In the genomic region with DNA sequence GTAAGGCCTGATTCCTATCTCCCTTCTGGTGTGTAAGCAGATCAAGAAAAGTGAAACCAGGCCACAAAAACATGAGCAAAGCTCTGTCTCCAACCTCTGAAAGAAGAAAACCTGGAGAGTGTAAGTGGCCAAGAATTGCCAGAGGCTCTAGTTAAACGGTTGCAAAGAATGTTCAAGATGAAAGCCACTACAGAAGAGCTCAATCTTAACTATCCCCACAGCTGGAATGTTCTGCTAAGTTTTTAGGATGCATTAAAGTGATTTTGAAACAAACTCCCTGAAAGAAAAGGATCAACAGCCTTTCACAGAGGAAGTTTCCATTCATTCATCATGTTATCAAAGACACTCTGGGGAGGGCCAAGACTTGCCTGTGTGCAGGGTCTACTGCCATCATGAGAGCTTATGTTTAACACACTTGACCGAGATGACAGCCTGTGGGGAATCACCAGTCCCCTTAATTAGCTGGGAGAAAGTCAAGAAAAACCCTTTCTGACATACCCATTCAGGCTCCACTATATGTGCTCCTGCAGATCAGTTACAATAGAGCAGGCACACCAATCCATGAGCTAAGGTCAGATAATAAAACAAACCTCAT, we compare ENCODE assay signal across 35 cellular contexts.
DNase-seq lines count a peak whose midpoint lies in the region; ATAC-seq, FAIRE-seq and TF ChIP-seq lines count a peak whose summit lies in the region.
"Had no signal": no experiment of that assay in that cellular context is flagged by ENCODE, and none has a peak within 500 bp of the region (broad histone marks: within the 10 kb centered on the region; RNA-seq: fewer than 3 reads in every experiment).

No MANE protein-coding gene starts in this region.

- intact Hi-C loops in sciatic nerve (cut with DNase I), result no loop called here

- no peak overlapping the region for H2BK5ac ChIP-seq in mesenchymal stem cell (ENCODE audit: low read depth, low read length, poor library complexity, severe bottlenecking)

- peak; percentile 18 for DNase-seq in astrocyte (ENCODE audit: low read depth)
- peak; percentile 68 for DNase-seq in mesenchymal stem cell
- no peak for DNase-seq in sciatic nerve (ENCODE audit: low spot score)
- DNase-seq in H4 (ENCODE audit: low spot score), result no peak
- DNase-seq in urothelium cell line (ENCODE audit: low spot score), result no peak
- DNase-seq: activated B cell treated with CpG ODN at 0.5 μM for 24 hours; activated CD4-positive, alpha-beta T cell treated with anti-CD3 and anti-CD28 coated beads, Interleukin-2, amount 50 U/mL, for 1 hour; activated gamma-delta T cell treated with Interleukin-2 at 50 U/mL for 16 hours; activated T-cell treated with anti-CD3 and anti-CD28 coated beads, Interleukin-2, amount 50 U/mL, for 4 hours; brain microvascular endothelial cell; C1 segment of cervical spinal cord; Caco-2; colonic mucosa; effector memory CD8-positive, alpha-beta T cell; foreskin melanocyte; GF-D8; GOT3; natural killer cell; NCI-H1092; NCI-H187 treated with DMSO at 0.1 percent for 48 hours; NCI-H69; ovary; SJCRH30; stimulated activated CD4-positive, alpha-beta T cell treated with anti-CD3 and anti-CD28 coated beads, Interleukin-4, amount 100 ng/mL, for 4 hours; T1000; testis had no signal

- H2AK5ac ChIP-seq in mesenchymal stem cell (ENCODE audit: low read length, severe bottlenecking), result no peak overlapping the region

- peaks cover 5% of the 10 kb centered on the region for H3K4me1 Mint-ChIP-seq in astrocyte (ENCODE audit: low read depth, unreplicated experiment)
- H3K4me1 Mint-ChIP-seq: activated B cell treated with CpG ODN at 0.5 μM for 24 hours; IgD-negative memory B cell; natural killer cell; stimulated activated memory B cell treated with anti-CD40 and anti-IgM and Interleukin-4, amounts not matched to agents 10 μg/mL and 1 μg/mL and 100 μg/mL, for 72 hours had no signal

- no peak overlapping the region for H2BK15ac ChIP-seq in mesenchymal stem cell (ENCODE audit: low read depth, poor library complexity, severe bottlenecking)

- no peak for FAIRE-seq in astrocyte (lab: Jason Lieb, UNC)
- no peak for FAIRE-seq in urothelium cell line (lab: Jason Lieb, UNC)
- FAIRE-seq: GM18507, RCC 7860 had no signal

- no peaks in the 10 kb centered on the region for H3K9me3 Mint-ChIP-seq in astrocyte (ENCODE audit: unreplicated experiment)
- H3K9me3 Mint-ChIP-seq: effector memory CD8-positive, alpha-beta T cell had no signal

- TF ChIP-seq CTCF in OCI-LY3 (IDR thresholded peaks at IDR 0.05; ENCODE audit: low read depth, low read length), result no peak
- TF ChIP-seq CTCF in astrocyte (IDR thresholded peaks at IDR 0.05; ENCODE audit: insufficient read depth, low read depth, low read length), result no peak

- H2BK12ac ChIP-seq in mesenchymal stem cell (ENCODE audit: low read length in 2 of 2), result no peak overlapping the region

- 13% methylated on average over 2 of the region's 2 CpGs for WGBS in mesenchymal stem cell

- H3K4me3 Mint-ChIP-seq in astrocyte (ENCODE audit: unreplicated experiment), result no peak overlapping the region
- H3K4me3 Mint-ChIP-seq: activated B cell treated with CpG ODN at 0.5 μM for 24 hours; activated T-cell treated with anti-CD3 and anti-CD28 coated beads, Interleukin-2, amount 50 U/mL, for 4 hours; effector memory CD8-positive, alpha-beta T cell; IgD-negative memory B cell; natural killer cell; stimulated activated memory B cell treated with anti-CD40 and anti-IgM and Interleukin-4, amounts not matched to agents 10 μg/mL and 1 μg/mL and 100 μg/mL, for 72 hours had no signal

- H3K36me3 ChIP-seq in OCI-LY3 (replicated peaks; ENCODE audit: low read depth, low read length) (no peaks in the 10 kb centered on the region), astrocyte (ENCODE audit: insufficient read depth, low read length) (no peaks in the 10 kb centered on the region), mesenchymal stem cell (ENCODE audit: control insufficient read depth in 1 of 2, insufficient read depth in 2 of 2, low read depth in 1 of 2, low read length in 2 of 2) (peaks cover 0 to 38% of the 10 kb centered on the region in 2 experiments)
- H3K36me3 ChIP-seq: brain microvascular endothelial cell, colonic mucosa, ovary, right atrium auricular region had no signal

- H3K27me3 ChIP-seq in OCI-LY3 (ENCODE audit: low read depth, low read length) (no peaks in the 10 kb centered on the region), astrocyte (ENCODE audit: insufficient read depth, low read length) (no peaks in the 10 kb centered on the region), mesenchymal stem cell (ENCODE audit: control insufficient read depth in 1 of 2, insufficient read depth in 1 of 2, low read length in 2 of 2) (no peaks in the 10 kb centered on the region)
- H3K27me3 ChIP-seq: brain microvascular endothelial cell, colonic mucosa, ovary, right atrium auricular region, SJCRH30, testis had no signal

- ATAC-seq in sciatic nerve (peak; percentile 48), HG03354 (IDR thresholded peaks at IDR 0.05; ENCODE audit: poor library complexity, severe bottlenecking, unreplicated experiment) (no peak), GM19023 (IDR thresholded peaks at IDR 0.05; ENCODE audit: unreplicated experiment) (no peak)
- ATAC-seq: activated T-cell treated with anti-CD3 and anti-CD28 coated beads, Interleukin-2, amount 50 U/mL, for 4 hours; effector memory CD8-positive, alpha-beta T cell; left lobe of liver; natural killer cell; stimulated activated memory B cell treated with anti-CD40 and anti-IgM and Interleukin-4, amounts not matched to agents 10 μg/mL and 1 μg/mL and 100 μg/mL, for 72 hours had no signal

- H3K9ac ChIP-seq in OCI-LY3 (ENCODE audit: low read length) (no peak overlapping the region), astrocyte (ENCODE audit: low read length) (no peak overlapping the region), mesenchymal stem cell (ENCODE audit: low read length) (no peak overlapping the region)

- H4K20me1 ChIP-seq in OCI-LY3 (ENCODE audit: insufficient read depth, low read length) (no peaks in the 10 kb centered on the region), astrocyte (ENCODE audit: insufficient read depth, low read length) (no peaks in the 10 kb centered on the region)

- H3K36me3 Mint-ChIP-seq in astrocyte (ENCODE audit: low read depth, unreplicated experiment), result no peaks in the 10 kb centered on the region
- H3K36me3 Mint-ChIP-seq: IgD-negative memory B cell; natural killer cell; stimulated activated memory B cell treated with anti-CD40 and anti-IgM and Interleukin-4, amounts not matched to agents 10 μg/mL and 1 μg/mL and 100 μg/mL, for 72 hours had no signal

- no peak overlapping the region for H2BK120ac ChIP-seq in mesenchymal stem cell (ENCODE audit: low read depth, low read length)

- H3K14ac ChIP-seq in mesenchymal stem cell (ENCODE audit: low read length in 2 of 2), result no peak overlapping the region

- H3K18ac ChIP-seq in mesenchymal stem cell (ENCODE audit: low read depth in 1 of 2, low read length in 2 of 2), result no peak overlapping the region

- peak overlapping the region; percentile 13; the same call in 1 of the 2 replicates for H3K4me2 ChIP-seq in OCI-LY3 (ENCODE audit: low read length)
- no peak overlapping the region for H3K4me2 ChIP-seq in astrocyte (ENCODE audit: low read length)
- H3K4me2 ChIP-seq in mesenchymal stem cell (ENCODE audit: low read length, poor library complexity, severe bottlenecking), result no peak overlapping the region

- no peak overlapping the region for H3K27ac Mint-ChIP-seq in astrocyte (ENCODE audit: unreplicated experiment)
- H3K27ac Mint-ChIP-seq: activated B cell treated with CpG ODN at 0.5 μM for 24 hours; effector memory CD8-positive, alpha-beta T cell; IgD-negative memory B cell; natural killer cell; stimulated activated memory B cell treated with anti-CD40 and anti-IgM and Interleukin-4, amounts not matched to agents 10 μg/mL and 1 μg/mL and 100 μg/mL, for 72 hours had no signal

- 0 out of 2 replicates have a peak overlapping the region, but pooled peaks have one; percentile 22 for H2AFZ ChIP-seq in OCI-LY3 (ENCODE audit: low read depth, low read length)
- H2AFZ ChIP-seq in astrocyte (ENCODE audit: low read depth, low read length), result no peak overlapping the region
- H2AFZ ChIP-seq in mesenchymal stem cell (ENCODE audit: low read depth, low read length), result no peak overlapping the region

- H4K8ac ChIP-seq in mesenchymal stem cell (ENCODE audit: low read length), result no peak overlapping the region

- H3K9me3 ChIP-seq in OCI-LY3 (ENCODE audit: insufficient read depth, low read length), result 0 out of 2 replicates have a peak, but pooled peaks cover 7% of the 10 kb centered on the region
- H3K9me3 ChIP-seq in astrocyte (ENCODE audit: insufficient read depth, low read depth, low read length), result no peaks in the 10 kb centered on the region
- peaks cover 6% of the 10 kb centered on the region for H3K9me3 ChIP-seq in mesenchymal stem cell (ENCODE audit: control insufficient read depth, low read length)
- H3K9me3 ChIP-seq: Caco-2, colonic mucosa, ovary, right atrium auricular region, SJCRH30, testis had no signal

- H3K4me3 ChIP-seq in OCI-LY3 (ENCODE audit: low read length) (no peak overlapping the region), astrocyte (ENCODE audit: insufficient read depth, low read depth, low read length) (no peak overlapping the region), mesenchymal stem cell (ENCODE audit: insufficient read depth in 1 of 2, low read depth in 1 of 2, low read length in 2 of 2) (no peak overlapping the region)
- H3K4me3 ChIP-seq: colonic mucosa, ovary, right atrium auricular region, SJCRH30, testis had no signal

- H3K79me2 ChIP-seq in OCI-LY3 (ENCODE audit: low read length) (no peaks in the 10 kb centered on the region), astrocyte (ENCODE audit: insufficient read depth, low read length) (no peaks in the 10 kb centered on the region)

- no peak overlapping the region for H3K27ac ChIP-seq in OCI-LY3 (ENCODE audit: low read length)
- no peak overlapping the region for H3K27ac ChIP-seq in astrocyte (ENCODE audit: low read depth, low read length)
- no peak overlapping the region for H3K27ac ChIP-seq in mesenchymal stem cell (ENCODE audit: low read length, poor library complexity, severe bottlenecking)
- H3K27ac ChIP-seq: brain microvascular endothelial cell, colonic mucosa, ovary, right atrium auricular region, SJCRH30, testis had no signal

- H3K4ac ChIP-seq in mesenchymal stem cell (ENCODE audit: low read depth in 1 of 2, low read length in 2 of 2), result no peak overlapping the region

- H4K91ac ChIP-seq in mesenchymal stem cell (ENCODE audit: low read length), result no peak overlapping the region

- H3K23ac ChIP-seq in mesenchymal stem cell (ENCODE audit: low read length in 2 of 2), result no peak overlapping the region

- no peaks in the 10 kb centered on the region for H3K79me1 ChIP-seq in mesenchymal stem cell (replicated peaks; ENCODE audit: low read length, poor library complexity, severe bottlenecking)

- H3K4me1 ChIP-seq in OCI-LY3 (ENCODE audit: low read length) (peaks cover 21% of the 10 kb centered on the region), astrocyte (ENCODE audit: insufficient read depth, low read length) (no peaks in the 10 kb centered on the region), mesenchymal stem cell (ENCODE audit: control insufficient read depth, insufficient read depth, low read depth, low read length) (no peaks in the 10 kb centered on the region)
- H3K4me1 ChIP-seq: Caco-2, colonic mucosa, SJCRH30, testis had no signal

- no peaks in the 10 kb centered on the region for H3K27me3 Mint-ChIP-seq in astrocyte (ENCODE audit: low read depth, unreplicated experiment)
- H3K27me3 Mint-ChIP-seq: activated B cell treated with CpG ODN at 0.5 μM for 24 hours; IgD-negative memory B cell; stimulated activated memory B cell treated with anti-CD40 and anti-IgM and Interleukin-4, amounts not matched to agents 10 μg/mL and 1 μg/mL and 100 μg/mL, for 72 hours had no signal

Comparison
In these comparisons a context has a peak if more than half of its experiments do, and no peak if none do; other contexts are left out.
1. DNase-seq: peak in astrocyte (single experiment) and mesenchymal stem cell (single experiment); none in sciatic nerve (single experiment), H4 (single experiment) and urothelium cell line (single experiment).